9 cellular contexts compared by ENCODE assay signal in the genomic region with DNA sequence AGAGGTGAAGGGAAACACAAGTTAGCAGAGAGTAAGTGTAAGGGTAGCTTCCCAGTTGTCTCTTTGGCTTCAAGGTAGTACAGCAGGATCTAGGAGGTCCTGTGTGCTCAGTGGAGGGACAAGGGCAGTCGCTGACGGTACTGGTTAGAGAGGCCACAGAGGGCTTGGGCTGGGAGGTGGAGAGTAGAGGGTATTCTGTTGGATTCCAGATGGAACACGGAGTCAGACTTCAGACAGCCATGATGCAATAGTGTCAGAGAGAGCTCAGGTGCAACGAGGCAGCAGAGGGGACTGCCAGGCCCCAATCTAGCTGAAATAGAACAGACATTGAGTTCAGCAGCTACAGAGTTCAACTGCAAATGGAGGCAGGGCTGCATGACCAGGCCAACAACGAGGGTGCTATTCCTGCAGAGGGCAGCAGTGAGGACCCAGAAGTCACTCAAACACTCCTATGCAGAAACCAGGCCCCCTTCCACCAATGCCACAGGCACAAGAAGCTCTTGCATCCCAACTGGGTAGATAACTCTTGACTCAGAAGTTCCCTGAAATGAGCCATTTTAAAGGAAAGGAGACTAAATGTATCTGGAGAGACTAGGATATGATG.
DNase-seq lines count a peak whose midpoint lies in the region; ATAC-seq and TF ChIP-seq lines count a peak whose summit lies in the region.
"Had no signal": no experiment of that assay in that cellular context is flagged by ENCODE, and none has a peak within 500 bp of the region (broad histone marks: within the 10 kb centered on the region; RNA-seq: fewer than 3 reads in every experiment).

No MANE protein-coding gene starts in this region.

- H3K9me2 ChIP-seq in Karpas-422 (replicated peaks; ENCODE audit: insufficient read depth, low read length): no peaks in the 10 kb centered on the region

- TF ChIP-seq CTCF in fibroblast of pulmonary artery (IDR thresholded peaks at IDR 0.05; ENCODE audit: low read length, missing control alignments): peak; percentile 10
- no peak for TF ChIP-seq CTCF in osteoblast (IDR thresholded peaks at IDR 0.05; ENCODE audit: extremely low read depth, low read depth, low read length)

- no peaks in the 10 kb centered on the region for H3K4me1 Mint-ChIP-seq in activated T-helper 1 cell treated with anti-CD3 and anti-CD28 coated beads, Interleukin-12 subunit alpha, Interleukin-12 subunit beta, Interleukin-2, Interleukin-4 antibody, amounts not matched to agents 30 ng/mL and 10 ng/mL and 1 ng/mL, durations not matched to agents 14 hours and 24 hours and 36 hours (ENCODE audit: low read depth)

- H3K4me3 Mint-ChIP-seq in activated T-helper 1 cell treated with anti-CD3 and anti-CD28 coated beads, Interleukin-12 subunit alpha, Interleukin-12 subunit beta, Interleukin-2, Interleukin-4 antibody, amounts not matched to agents 30 ng/mL and 10 ng/mL and 1 ng/mL, durations not matched to agents 14 hours and 24 hours and 36 hours: no peak overlapping the region

- H3K4me3 ChIP-seq in Karpas-422 (ENCODE audit: low read length): no peak overlapping the region
- no peak overlapping the region for H3K4me3 ChIP-seq in fibroblast of pulmonary artery (replicated peaks; ENCODE audit: low read depth, low read length)
- H3K4me3 ChIP-seq in osteoblast (ENCODE audit: insufficient read depth, low read length): no peak overlapping the region

- intact Hi-C loops in activated T-helper 1 cell treated with anti-CD3 and anti-CD28 coated beads, Interleukin-12 subunit alpha, Interleukin-12 subunit beta, Interleukin-2, Interleukin-4 antibody, amounts not matched to agents 30 ng/mL and 10 ng/mL and 1 ng/mL, durations not matched to agents 14 hours and 24 hours and 36 hours (cut with micrococcal nuclease): no loop called here

- H3K27ac Mint-ChIP-seq in activated T-helper 1 cell treated with anti-CD3 and anti-CD28 coated beads, Interleukin-12 subunit alpha, Interleukin-12 subunit beta, Interleukin-2, Interleukin-4 antibody, amounts not matched to agents 30 ng/mL and 10 ng/mL and 1 ng/mL, durations not matched to agents 14 hours and 24 hours and 36 hours: no peak overlapping the region

- H4K20me1 ChIP-seq in Karpas-422 (ENCODE audit: insufficient read depth, low read depth, low read length) (no peaks in the 10 kb centered on the region), osteoblast (ENCODE audit: insufficient read depth, low read length) (no peaks in the 10 kb centered on the region)

- H2AFZ ChIP-seq in Karpas-422 (ENCODE audit: low read length) (no peak overlapping the region), osteoblast (ENCODE audit: low read length) (no peak overlapping the region)

- no peaks in the 10 kb centered on the region for H3K79me2 ChIP-seq in Karpas-422 (ENCODE audit: low read length)
- H3K79me2 ChIP-seq in osteoblast (ENCODE audit: insufficient read depth, low read length): no peaks in the 10 kb centered on the region

- ATAC-seq in GM19455 (IDR thresholded peaks at IDR 0.05; ENCODE audit: unreplicated experiment): peak; percentile 63

- H3K9me3 ChIP-seq in Karpas-422 (ENCODE audit: low read length): no peaks in the 10 kb centered on the region
- no peaks in the 10 kb centered on the region for H3K9me3 ChIP-seq in osteoblast (ENCODE audit: low read depth, low read length)

- H3K27me3 Mint-ChIP-seq in activated T-helper 1 cell treated with anti-CD3 and anti-CD28 coated beads, Interleukin-12 subunit alpha, Interleukin-12 subunit beta, Interleukin-2, Interleukin-4 antibody, amounts not matched to agents 30 ng/mL and 10 ng/mL and 1 ng/mL, durations not matched to agents 14 hours and 24 hours and 36 hours (ENCODE audit: insufficient read depth): no peaks in the 10 kb centered on the region

- H3K4me1 ChIP-seq in Karpas-422 (ENCODE audit: low read length) (peaks cover 2% of the 10 kb centered on the region), osteoblast (ENCODE audit: insufficient read depth, low read length) (no peaks in the 10 kb centered on the region)

- no peak overlapping the region for H3K4me2 ChIP-seq in Karpas-422 (ENCODE audit: low read depth, low read length, poor library complexity, severe bottlenecking)
- H3K4me2 ChIP-seq in osteoblast (ENCODE audit: insufficient read depth, low read length): no peak overlapping the region

- H3K27me3 ChIP-seq in Karpas-422 (ENCODE audit: low read length) (no peaks in the 10 kb centered on the region), osteoblast (ENCODE audit: insufficient read depth, low read length) (no peaks in the 10 kb centered on the region)

- no peaks in the 10 kb centered on the region for H3K9me3 Mint-ChIP-seq in activated T-helper 1 cell treated with anti-CD3 and anti-CD28 coated beads, Interleukin-12 subunit alpha, Interleukin-12 subunit beta, Interleukin-2, Interleukin-4 antibody, amounts not matched to agents 30 ng/mL and 10 ng/mL and 1 ng/mL, durations not matched to agents 14 hours and 24 hours and 36 hours

- H3K36me3 Mint-ChIP-seq in activated T-helper 1 cell treated with anti-CD3 and anti-CD28 coated beads, Interleukin-12 subunit alpha, Interleukin-12 subunit beta, Interleukin-2, Interleukin-4 antibody, amounts not matched to agents 30 ng/mL and 10 ng/mL and 1 ng/mL, durations not matched to agents 14 hours and 24 hours and 36 hours (ENCODE audit: low read depth): no peaks in the 10 kb centered on the region

- H3K27ac ChIP-seq in Karpas-422 (ENCODE audit: low read length): no peak overlapping the region
- no peak overlapping the region for H3K27ac ChIP-seq in osteoblast (ENCODE audit: low read depth, low read length)

- no peak overlapping the region for H3K9ac ChIP-seq in Karpas-422 (ENCODE audit: low read length)

- H3K36me3 ChIP-seq in Karpas-422 (ENCODE audit: insufficient read depth, low read length) (no peaks in the 10 kb centered on the region), osteoblast (ENCODE audit: insufficient read depth, low read length) (no peaks in the 10 kb centered on the region)

- DNase-seq in DMS53 treated with DMSO at 0.1 percent for 48 hours (lab: John Stamatoyannopoulos, UW; ENCODE audit: unreplicated experiment): peak; percentile 29
- peak; percentile 80 for DNase-seq in Karpas-422
- peak; percentile 7 for DNase-seq in fibroblast of pulmonary artery (ENCODE audit: low read depth)
- no peak for DNase-seq in AG20443 (ENCODE audit: low spot score)
- no peak for DNase-seq in putamen (ENCODE audit: low spot score)
- DNase-seq in osteoblast (ENCODE audit: insufficient read length, low spot score, missing footprints): no peak
- DNase-seq in activated T-helper 1 cell treated with anti-CD3 and anti-CD28 coated beads, Interleukin-12 subunit alpha, Interleukin-12 subunit beta, Interleukin-2, Interleukin-4 antibody, amounts not matched to agents 30 ng/mL and 10 ng/mL and 1 ng/mL, durations not matched to agents 14 hours and 24 hours and 36 hours (ENCODE audit: low spot score): no peak
- DNase-seq: stimulated activated CD4-positive, alpha-beta T cell treated with anti-CD3 and anti-CD28 coated beads, Interleukin-4, amount 100 ng/mL, for 24 hours had no signal

Comparison
In these comparisons a context has a peak if more than half of its experiments do, and no peak if none do; other contexts are left out.
1. DNase-seq: peak in DMS53 treated with DMSO at 0.1 percent for 48 hours (single experiment), Karpas-422 (single experiment) and fibroblast of pulmonary artery (single experiment); none in AG20443 (single experiment), putamen (single experiment), osteoblast (single experiment) and activated T-helper 1 cell treated with anti-CD3 and anti-CD28 coated beads, Interleukin-12 subunit alpha, Interleukin-12 subunit beta, Interleukin-2, Interleukin-4 antibody, amounts not matched to agents 30 ng/mL and 10 ng/mL and 1 ng/mL, durations not matched to agents 14 hours and 24 hours and 36 hours (single experiment).